In the genomic region with DNA sequence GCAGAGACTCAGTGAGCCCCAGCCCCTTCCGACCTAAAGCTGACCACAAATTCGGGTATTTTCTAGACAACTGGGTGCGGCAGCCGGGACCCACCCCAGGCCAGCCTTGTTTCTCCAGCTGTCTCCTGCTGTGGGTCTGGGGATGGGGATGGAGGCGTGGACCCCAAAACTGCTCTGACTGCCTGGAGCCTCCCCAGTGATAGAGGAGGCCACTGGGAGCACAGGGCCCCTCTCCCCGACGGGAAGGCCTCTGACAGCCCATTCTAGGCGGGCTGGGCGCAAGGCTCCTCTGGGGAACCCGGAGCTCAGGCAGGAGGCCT, we compare ENCODE assay signal across 19 cellular contexts. TPM values are rescaled to one million over a fixed set of nuclear protein-coding genes. Genes with fewer than 3 reads are reported as not detected.
DNase-seq lines count a peak whose midpoint lies in the region; ATAC-seq, FAIRE-seq and TF ChIP-seq lines count a peak whose summit lies in the region.
"Had no signal": no experiment of that assay in that cellular context is flagged by ENCODE, and none has a peak within 500 bp of the region (broad histone marks: within the 10 kb centered on the region; RNA-seq: fewer than 3 reads in every experiment).

No MANE protein-coding gene starts in this region.

- H3K9me3 ChIP-seq in Peyer's patch (no peaks in the 10 kb centered on the region), HepG2 (ENCODE audit: low read length) (no peaks in the 10 kb centered on the region)
- H3K9me3 ChIP-seq: A549, HAP-1 had no signal

- peak overlapping the region; percentile 98 for H3K4me2 ChIP-seq in HepG2 (ENCODE audit: low read depth, low read length)
- H3K4me2 ChIP-seq: A549 had no signal

- POLR2A ChIA-PET in HepG2 (lab: Yijun Ruan, JAX), result interaction anchor here (0.7 to 7.3 kb wide), 7 partner anchors 9 to 82 kb away, joined by 3 to 195 read pairs (median 4); no protein-coding TSS in a partner anchor

- no peak for DNase-seq in Peyer's patch
- DNase-seq in HepG2 (ENCODE audit: low spot score), result no peak
- DNase-seq in progenitor cell of endocrine pancreas (ENCODE audit: low spot score, unreplicated experiment), result no peak
- no peak for DNase-seq in DMS79 (lab: John Stamatoyannopoulos, UW)
- DNase-seq in activated CD8-positive, alpha-beta memory T cell treated with anti-CD3 and anti-CD28 coated beads, Interleukin-2, amount 10 ng/mL, durations not matched to agents 7 days and 5 days, result no peak
- DNase-seq: CD4-positive, CD25-positive, alpha-beta regulatory T cell; KG1; NCI-H1092; NCI-H1694 treated with DMSO at 0.1 percent for 48 hours; NCI-H82 had no signal

- intact Hi-C loops in HepG2 (cut with micrococcal nuclease; ENCODE audit: unreplicated experiment), result no loop called here

- H3K4me1 ChIP-seq in Peyer's patch (peaks cover 0 to 39% (median 9%) of the 10 kb centered on the region in 4 donors), HepG2 (ENCODE audit: insufficient read depth, low read length) (peaks cover 95% of the 10 kb centered on the region)
- H3K4me1 ChIP-seq: HAP-1 had no signal

- H3K4me3 ChIP-seq in Peyer's patch (no peak overlapping the region), HepG2 (replicated peaks in 1 of 3; ENCODE audit: insufficient read depth in 1 of 3, low read depth in 2 of 3, low read length in 3 of 3) (peak overlapping the region; percentile 54 to 75 (median 60); a peak in 5 of 6 replicates)
- H3K4me3 ChIP-seq: A549, HAP-1 had no signal

- H2AFZ ChIP-seq in HepG2 (ENCODE audit: low read length), result no peak overlapping the region

- H4K20me1 ChIP-seq in HepG2 (ENCODE audit: insufficient read depth, low read length), result no peaks in the 10 kb centered on the region

- H3K27me3 ChIP-seq in Peyer's patch (no peaks in the 10 kb centered on the region), HepG2 (ENCODE audit: control insufficient read depth in 1 of 2, insufficient read depth in 2 of 2, low read length in 2 of 2) (no peaks in the 10 kb centered on the region)

- no peaks in the 10 kb centered on the region for H3K9me3 Mint-ChIP-seq in progenitor cell of endocrine pancreas (ENCODE audit: low read depth)
- no peaks in the 10 kb centered on the region for H3K9me3 Mint-ChIP-seq in activated CD8-positive, alpha-beta memory T cell treated with anti-CD3 and anti-CD28 coated beads, Interleukin-2, amount 10 ng/mL, durations not matched to agents 7 days and 5 days (ENCODE audit: low read depth)
- H3K9me3 Mint-ChIP-seq: CD4-positive, CD25-positive, alpha-beta regulatory T cell had no signal

- 80% methylated on average over 1 of the region's 10 CpGs for WGBS in HepG2 (ENCODE audit: low lambda C conversion rate)

- H3K4me1 Mint-ChIP-seq in progenitor cell of endocrine pancreas (ENCODE audit: low read depth), result peaks cover 8% of the 10 kb centered on the region
- no peaks in the 10 kb centered on the region for H3K4me1 Mint-ChIP-seq in activated CD8-positive, alpha-beta memory T cell treated with anti-CD3 and anti-CD28 coated beads, Interleukin-2, amount 10 ng/mL, durations not matched to agents 7 days and 5 days
- H3K4me1 Mint-ChIP-seq: CD4-positive, CD25-positive, alpha-beta regulatory T cell had no signal

- no peak for FAIRE-seq in HepG2 (lab: Jason Lieb, UNC)
- FAIRE-seq: A549 had no signal

- no peaks in the 10 kb centered on the region for H3K36me3 ChIP-seq in Peyer's patch
- no peaks in the 10 kb centered on the region for H3K36me3 ChIP-seq in HepG2 (replicated peaks in 1 of 2; ENCODE audit: control insufficient read depth in 1 of 2, insufficient read depth in 2 of 2, low read length in 2 of 2)
- H3K36me3 ChIP-seq: HAP-1 had no signal

- TF ChIP-seq CTCF in 22Rv1 (IDR thresholded peaks at IDR 0.05) (no peak), Peyer's patch (IDR thresholded peaks at IDR 0.05) (no peak), HepG2 (CRISPR knock-in tag; IDR thresholded peaks at IDR 0.05) (no peak), progenitor cell of endocrine pancreas (IDR thresholded peaks at IDR 0.05; ENCODE audit: unreplicated experiment) (no peak)

- H3K36me3 Mint-ChIP-seq in progenitor cell of endocrine pancreas (ENCODE audit: insufficient read depth), result no peaks in the 10 kb centered on the region
- no peaks in the 10 kb centered on the region for H3K36me3 Mint-ChIP-seq in activated CD8-positive, alpha-beta memory T cell treated with anti-CD3 and anti-CD28 coated beads, Interleukin-2, amount 10 ng/mL, durations not matched to agents 7 days and 5 days
- H3K36me3 Mint-ChIP-seq: CD4-positive, CD25-positive, alpha-beta regulatory T cell had no signal

- peak overlapping the region; percentile 94 for H3K27ac ChIP-seq in 22Rv1
- H3K27ac ChIP-seq in Peyer's patch, result peak overlapping the region; percentile 27 to 84 (median 74)
- peak overlapping the region; percentile 85 for H3K27ac ChIP-seq in HepG2 (ENCODE audit: extremely low read length, insufficient read depth, low read length)
- H3K27ac ChIP-seq: A549, HL-60 had no signal

- CTCF ChIA-PET in HepG2 (lab: Yijun Ruan, JAX; ENCODE audit: low intra/inter-chr PET ratio, low total read pairs), result no interaction called here
- CTCF ChIA-PET in activated CD8-positive, alpha-beta memory T cell treated with anti-CD3 and anti-CD28 coated beads, Interleukin-2, amount 10 ng/mL, durations not matched to agents 7 days and 5 days (lab: Charles Lee), result no interaction called here

- H3K27me3 Mint-ChIP-seq in progenitor cell of endocrine pancreas, result peaks cover 6% of the 10 kb centered on the region
- no peaks in the 10 kb centered on the region for H3K27me3 Mint-ChIP-seq in activated CD8-positive, alpha-beta memory T cell treated with anti-CD3 and anti-CD28 coated beads, Interleukin-2, amount 10 ng/mL, durations not matched to agents 7 days and 5 days
- H3K27me3 Mint-ChIP-seq: CD4-positive, CD25-positive, alpha-beta regulatory T cell had no signal

- peak overlapping the region; percentile 56 for H3K27ac Mint-ChIP-seq in progenitor cell of endocrine pancreas
- no peak overlapping the region for H3K27ac Mint-ChIP-seq in activated CD8-positive, alpha-beta memory T cell treated with anti-CD3 and anti-CD28 coated beads, Interleukin-2, amount 10 ng/mL, durations not matched to agents 7 days and 5 days
- H3K27ac Mint-ChIP-seq: CD4-positive, CD25-positive, alpha-beta regulatory T cell had no signal

- ATAC-seq in HepG2, result peak; percentile 1; the same call in 1 of the 3 replicates
- ATAC-seq in HG03045 (IDR thresholded peaks at IDR 0.05; ENCODE audit: unreplicated experiment), result no peak
- no peak for ATAC-seq in activated CD8-positive, alpha-beta memory T cell treated with anti-CD3 and anti-CD28 coated beads, Interleukin-2, amount 10 ng/mL, durations not matched to agents 7 days and 5 days
- ATAC-seq in HG03354 (IDR thresholded peaks at IDR 0.05; ENCODE audit: poor library complexity, severe bottlenecking, unreplicated experiment), result no peak
- ATAC-seq: A549, Panc1 had no signal

- in situ Hi-C loops in HepG2 (cut with HindIII; ENCODE audit: extremely low pct_ligation_motif_present, low pct_unique_long_range_greater_than_20kb), result no loop called here

- no peak overlapping the region for H3K4me3 Mint-ChIP-seq in progenitor cell of endocrine pancreas (ENCODE audit: low read depth)
- H3K4me3 Mint-ChIP-seq in activated CD8-positive, alpha-beta memory T cell treated with anti-CD3 and anti-CD28 coated beads, Interleukin-2, amount 10 ng/mL, durations not matched to agents 7 days and 5 days, result no peak overlapping the region
- H3K4me3 Mint-ChIP-seq: CD4-positive, CD25-positive, alpha-beta regulatory T cell had no signal

- TF ChIP-seq POLR2A in Peyer's patch (IDR thresholded peaks at IDR 0.05) (no peak), HepG2 (IDR thresholded peaks at IDR 0.05; ENCODE audit: insufficient read depth in 1 of 2, low read depth in 2 of 2, low read length in 2 of 2) (no peak)

- TF ChIP-seq RAD21 in HepG2 (CRISPR knock-in tag; IDR thresholded peaks at IDR 0.05), result no peak

- H3K9ac ChIP-seq in HepG2 (ENCODE audit: insufficient read depth, low read depth, low read length), result peak overlapping the region; percentile 77

- H3K79me2 ChIP-seq in HepG2 (ENCODE audit: insufficient read depth, low read length), result no peaks in the 10 kb centered on the region

- TF ChIP-seq EP300 in HepG2 (IDR thresholded peaks at IDR 0.05; ENCODE audit: low read depth in 2 of 2, low read length in 2 of 2), result no peak
- no peak for TF ChIP-seq EP300 in HepG2 (CRISPR knock-in tag; IDR thresholded peaks at IDR 0.05; ENCODE audit: borderline replicate concordance)

- BruUV-seq in HepG2 (replicated peaks; lab: Mats Ljungman, UMichigan), result TSS peak; percentile 48

RNA-seq across cellular contexts. Expression of a gene that starts 38.2 kb away (rescaled TPM):
- under 1 TPM in 1 of 4 donors, not detected in 3; 0.40 TPM for total RNA-seq in Peyer's patch
- total RNA-seq in HepG2 (2016; rRNA removed; fragmentation: Illumina TruSeq; extraction: Trizol), result not detected in 2 replicates
- not detected in 2 replicates for total RNA-seq in HepG2 (2016; cell fraction: cytosol; rRNA removed; fragmentation: Illumina TruSeq; extraction: Trizol; ENCODE audit: low read depth)
- total RNA-seq in HepG2 (2016; cell fraction: insoluble cytoplasmic fraction; rRNA removed; fragmentation: Illumina TruSeq; extraction: Trizol), result not detected in 2 replicates
- total RNA-seq in HepG2 (2016; cell fraction: membrane; rRNA removed; fragmentation: Illumina TruSeq; extraction: Trizol), result not detected in 2 replicates
- total RNA-seq in HepG2 (2016; cell fraction: nucleus; rRNA removed; fragmentation: Illumina TruSeq; extraction: Trizol), result not detected in 2 replicates
- polyA plus RNA-seq in HepG2 (2011; rRNA removed), result not detected in 2 replicates
- not detected in 2 replicates for polyA plus RNA-seq in HepG2 (2011; cell fraction: cytosol; rRNA removed)
- not detected in 2 replicates for polyA plus RNA-seq in HepG2 (2011; cell fraction: nucleus; rRNA removed)
- not detected in 2 replicates for polyA plus RNA-seq in HepG2 (2012)
- polyA plus RNA-seq in HepG2 (2016; cell fraction: cytosol; fragmentation: Illumina TruSeq; extraction: Trizol; ENCODE audit: low read depth), result not detected in 2 replicates
- not detected in 2 replicates for polyA plus RNA-seq in HepG2 (2016; cell fraction: insoluble cytoplasmic fraction; fragmentation: Illumina TruSeq; extraction: Trizol; ENCODE audit: low read depth)
- not detected in 2 replicates for polyA plus RNA-seq in HepG2 (2016; cell fraction: membrane; fragmentation: Illumina TruSeq; extraction: Trizol; ENCODE audit: low read depth)
- not detected in 2 replicates for polyA plus RNA-seq in HepG2 (2016; cell fraction: nucleus; fragmentation: Illumina TruSeq; extraction: Trizol; ENCODE audit: insufficient read depth, low read depth)
- 20.1 TPM in 1 of 2 replicates, not detected in the other for polyA minus RNA-seq in HepG2 (2011; rRNA and poly(A)+ RNA removed; ENCODE audit: low replicate concordance)
- not detected in 2 replicates for polyA minus RNA-seq in HepG2 (2011; cell fraction: cytosol; rRNA and poly(A)+ RNA removed)
- not detected in 2 replicates for polyA minus RNA-seq in HepG2 (2011; cell fraction: nucleus; rRNA and poly(A)+ RNA removed)
- total RNA-seq in progenitor cell of endocrine pancreas, result not detected in 2 replicates
- total RNA-seq in activated CD8-positive, alpha-beta memory T cell treated with anti-CD3 and anti-CD28 coated beads, Interleukin-2, amount 10 ng/mL, durations not matched to agents 7 days and 5 days, result 1 to 10 TPM; 1.1 to 1.2 TPM
- total RNA-seq: NCI-H460 had no signal

RNA-seq across cellular contexts. Expression of a gene that starts 42.6 kb away (rescaled TPM):
- 10 to 100 TPM; 30.5 to 78.3 (median 54.0) TPM for total RNA-seq in Peyer's patch
- total RNA-seq in HepG2 (2016; rRNA removed; fragmentation: Illumina TruSeq; extraction: Trizol), result 5.3 and 9.4 TPM in 2 replicates
- total RNA-seq in HepG2 (2016; cell fraction: cytosol; rRNA removed; fragmentation: Illumina TruSeq; extraction: Trizol; ENCODE audit: low read depth), result 36.5 and 44.3 TPM in 2 replicates
- 5.9 and 7.8 TPM in 2 replicates for total RNA-seq in HepG2 (2016; cell fraction: insoluble cytoplasmic fraction; rRNA removed; fragmentation: Illumina TruSeq; extraction: Trizol)
- 11.4 and 12.4 TPM in 2 replicates for total RNA-seq in HepG2 (2016; cell fraction: membrane; rRNA removed; fragmentation: Illumina TruSeq; extraction: Trizol)
- 13.0 and 13.3 TPM in 2 replicates for total RNA-seq in HepG2 (2016; cell fraction: nucleus; rRNA removed; fragmentation: Illumina TruSeq; extraction: Trizol)
- 4.6 and 5.3 TPM in 2 replicates for polyA plus RNA-seq in HepG2 (2011; rRNA removed)
- polyA plus RNA-seq in HepG2 (2011; cell fraction: cytosol; rRNA removed), result 2.9 and 3.0 TPM in 2 replicates
- 20.9 and 24.0 TPM in 2 replicates for polyA plus RNA-seq in HepG2 (2011; cell fraction: nucleus; rRNA removed)
- polyA plus RNA-seq in HepG2 (2012), result 5.1 and 6.3 TPM in 2 replicates
- polyA plus RNA-seq in HepG2 (2016; cell fraction: cytosol; fragmentation: Illumina TruSeq; extraction: Trizol; ENCODE audit: low read depth), result 2.2 and 2.3 TPM in 2 replicates
- 4.2 and 6.1 TPM in 2 replicates for polyA plus RNA-seq in HepG2 (2016; cell fraction: insoluble cytoplasmic fraction; fragmentation: Illumina TruSeq; extraction: Trizol; ENCODE audit: low read depth)
- 4.0 and 4.8 TPM in 2 replicates for polyA plus RNA-seq in HepG2 (2016; cell fraction: membrane; fragmentation: Illumina TruSeq; extraction: Trizol; ENCODE audit: low read depth)
- 33.9 and 35.1 TPM in 2 replicates for polyA plus RNA-seq in HepG2 (2016; cell fraction: nucleus; fragmentation: Illumina TruSeq; extraction: Trizol; ENCODE audit: insufficient read depth, low read depth)
- 8.5 and 13.6 TPM in 2 replicates for polyA minus RNA-seq in HepG2 (2011; rRNA and poly(A)+ RNA removed; ENCODE audit: low replicate concordance)
- polyA minus RNA-seq in HepG2 (2011; cell fraction: cytosol; rRNA and poly(A)+ RNA removed), result 2.9 and 4.5 TPM in 2 replicates
- polyA minus RNA-seq in HepG2 (2011; cell fraction: nucleus; rRNA and poly(A)+ RNA removed), result 14.5 and 21.1 TPM in 2 replicates
- total RNA-seq in progenitor cell of endocrine pancreas, result 34.2 and 40.3 TPM in 2 replicates
- total RNA-seq in activated CD8-positive, alpha-beta memory T cell treated with anti-CD3 and anti-CD28 coated beads, Interleukin-2, amount 10 ng/mL, durations not matched to agents 7 days and 5 days, result 10 to 100 TPM in 1 of 2 experiments, 1 to 10 TPM in 1; 8.6 to 11.7 TPM

RNA-seq across cellular contexts. Expression of a gene that starts 52.3 kb away (rescaled TPM):
- not detected for total RNA-seq in Peyer's patch
- total RNA-seq in HepG2 (2016; rRNA removed; fragmentation: Illumina TruSeq; extraction: Trizol), result not detected in 2 replicates
- total RNA-seq in HepG2 (2016; cell fraction: cytosol; rRNA removed; fragmentation: Illumina TruSeq; extraction: Trizol; ENCODE audit: low read depth), result not detected in 2 replicates
- total RNA-seq in HepG2 (2016; cell fraction: insoluble cytoplasmic fraction; rRNA removed; fragmentation: Illumina TruSeq; extraction: Trizol), result not detected in 2 replicates
- not detected in 2 replicates for total RNA-seq in HepG2 (2016; cell fraction: membrane; rRNA removed; fragmentation: Illumina TruSeq; extraction: Trizol)
- not detected in 2 replicates for total RNA-seq in HepG2 (2016; cell fraction: nucleus; rRNA removed; fragmentation: Illumina TruSeq; extraction: Trizol)
- not detected in 2 replicates for polyA plus RNA-seq in HepG2 (2011; rRNA removed)
- polyA plus RNA-seq in HepG2 (2011; cell fraction: cytosol; rRNA removed), result not detected in 2 replicates
- not detected in 2 replicates for polyA plus RNA-seq in HepG2 (2011; cell fraction: nucleus; rRNA removed)
- polyA plus RNA-seq in HepG2 (2012), result not detected in 2 replicates
- polyA plus RNA-seq in HepG2 (2016; cell fraction: cytosol; fragmentation: Illumina TruSeq; extraction: Trizol; ENCODE audit: low read depth), result not detected in 2 replicates
- polyA plus RNA-seq in HepG2 (2016; cell fraction: insoluble cytoplasmic fraction; fragmentation: Illumina TruSeq; extraction: Trizol; ENCODE audit: low read depth), result not detected in 2 replicates
- polyA plus RNA-seq in HepG2 (2016; cell fraction: membrane; fragmentation: Illumina TruSeq; extraction: Trizol; ENCODE audit: low read depth), result not detected in 2 replicates
- not detected in 2 replicates for polyA plus RNA-seq in HepG2 (2016; cell fraction: nucleus; fragmentation: Illumina TruSeq; extraction: Trizol; ENCODE audit: insufficient read depth, low read depth)
- polyA minus RNA-seq in HepG2 (2011; rRNA and poly(A)+ RNA removed; ENCODE audit: low replicate concordance), result not detected in 2 replicates
- not detected in 2 replicates for polyA minus RNA-seq in HepG2 (2011; cell fraction: cytosol; rRNA and poly(A)+ RNA removed)
- not detected in 2 replicates for polyA minus RNA-seq in HepG2 (2011; cell fraction: nucleus; rRNA and poly(A)+ RNA removed)
- total RNA-seq in progenitor cell of endocrine pancreas, result not detected in 2 replicates
- total RNA-seq in activated CD8-positive, alpha-beta memory T cell treated with anti-CD3 and anti-CD28 coated beads, Interleukin-2, amount 10 ng/mL, durations not matched to agents 7 days and 5 days, result not detected
- total RNA-seq: CD4-positive, CD25-positive, alpha-beta regulatory T cell; MCF 10A; NCI-H460 had no signal
- polyA plus RNA-seq: A549; CD4-positive, CD25-positive, alpha-beta regulatory T cell had no signal

Comparison
In these comparisons a context has a peak if more than half of its experiments do, and no peak if none do; other contexts are left out.
1. H3K4me3 ChIP-seq: peak in HepG2 (3 of 3); none in Peyer's patch (0 of 4).
2. Peak in every context shown above with its lines, with median percentiles within 50 percentile points of each other: H3K27ac ChIP-seq.